8 cellular contexts compared by ENCODE assay signal in the genomic region with DNA sequence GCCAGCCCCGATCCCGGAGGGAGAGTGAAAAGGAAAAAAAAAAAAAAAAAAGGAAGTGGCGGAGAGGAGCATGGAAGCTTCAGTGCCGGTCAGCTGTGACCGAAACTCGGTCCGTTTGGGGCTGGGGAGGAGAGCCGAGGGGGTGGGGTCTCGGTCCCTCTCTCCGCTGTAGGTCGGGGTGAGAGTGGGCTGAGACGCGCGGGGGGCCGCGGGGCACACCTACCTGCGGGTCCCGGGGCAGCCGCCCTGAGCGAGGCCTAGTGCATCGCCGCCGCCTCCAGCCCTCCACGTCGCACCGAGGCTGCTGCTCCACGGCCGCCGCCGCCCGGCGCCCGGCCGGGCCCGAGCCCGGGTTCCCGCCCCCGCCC. TPM values are rescaled to one million over a fixed set of nuclear protein-coding genes. Genes with fewer than 3 reads are reported as not detected.
DNase-seq lines count a peak whose midpoint lies in the region; ATAC-seq, FAIRE-seq and TF ChIP-seq lines count a peak whose summit lies in the region.

No MANE protein-coding gene starts in this region.

- H3K36me3 ChIP-seq in ACC112 (ENCODE audit: insufficient read depth, low read length) (no peaks in the 10 kb centered on the region), brain microvascular endothelial cell (replicated peaks) (no peaks in the 10 kb centered on the region), kidney (ENCODE audit: control insufficient read depth in 1 of 2, insufficient read depth in 2 of 2, low read length in 2 of 2) (no peaks in the 10 kb centered on the region)

- TF ChIP-seq CTCF in GM12865 (IDR thresholded peaks at IDR 0.05; ENCODE audit: insufficient read depth, low read depth, low read length, missing control alignments): no peak
- TF ChIP-seq CTCF in brain microvascular endothelial cell (IDR thresholded peaks at IDR 0.05; ENCODE audit: low read depth, low read length, missing control alignments): no peak
- TF ChIP-seq CTCF in kidney (IDR thresholded peaks at IDR 0.05; ENCODE audit: borderline replicate concordance, extremely low read depth, insufficient read depth): no peak

- H3K27ac ChIP-seq in ACC112 (ENCODE audit: low read depth, low read length) (peak overlapping the region; percentile 74), brain microvascular endothelial cell (peak overlapping the region; percentile 86), kidney (ENCODE audit: low read depth in 2 of 2, low read length in 2 of 2) (peak overlapping the region; percentile 90 to 97)

- intact Hi-C loops in kidney (cut with DNase I): no loop called here

- peaks cover 26% of the 10 kb centered on the region for H3K4me1 ChIP-seq in ACC112 (ENCODE audit: control insufficient read depth, insufficient read depth, low read length, unreplicated experiment)
- H3K4me1 ChIP-seq in kidney (ENCODE audit: control insufficient read depth in 1 of 2, insufficient read depth in 1 of 2, low read depth in 1 of 2, low read length in 2 of 2): peaks cover 6 to 11% of the 10 kb centered on the region in 2 donors

- in situ Hi-C loops in brain microvascular endothelial cell (cut with HindIII; ENCODE audit: low pct_ligation_motif_present, low sequenced_read_pairs): no loop called here

- H3K27me3 ChIP-seq in ACC112 (ENCODE audit: insufficient read depth, low read length): no peaks in the 10 kb centered on the region
- no peaks in the 10 kb centered on the region for H3K27me3 ChIP-seq in brain microvascular endothelial cell (replicated peaks)

- H3K9me3 ChIP-seq in kidney (ENCODE audit: control insufficient read depth in 1 of 2, low read length in 2 of 2): no peaks in the 10 kb centered on the region

- ATAC-seq in HG02938 (IDR thresholded peaks at IDR 0.05; ENCODE audit: unreplicated experiment): peak; percentile 43

- DNase-seq in GM12865 (ENCODE audit: low read depth) (peak; percentile 62), OCI-M1 (lab: John Stamatoyannopoulos, UW) (peak; percentile 56), brain microvascular endothelial cell (peak; percentile 6), kidney (peak; percentile 87), frontal cortex (ENCODE audit: low spot score in 2 of 2) (no peak)
- DNase-seq in stimulated activated CD4-positive, alpha-beta T cell treated with anti-CD3 and anti-CD28 coated beads, TNF-alpha, amount 100 ng/mL, for 4 hours (ENCODE audit: low read depth in 3 of 3): peak; percentile 7 to 36 (median 13)

- H2AFZ ChIP-seq in ACC112 (ENCODE audit: low read length, unreplicated experiment): peak overlapping the region; percentile 100

- peak overlapping the region; percentile 88 to 98 for H3K9ac ChIP-seq in kidney (ENCODE audit: low read length in 2 of 2)

- H3K79me2 ChIP-seq in ACC112 (ENCODE audit: control insufficient read depth, insufficient read depth, low read length, unreplicated experiment): peaks cover 54% of the 10 kb centered on the region

- H3K4me3 ChIP-seq in ACC112 (ENCODE audit: low read depth, low read length) (peak overlapping the region; percentile 95), GM12865 (ENCODE audit: low read depth, low read length) (peak overlapping the region; percentile 94), brain microvascular endothelial cell (ENCODE audit: low read depth, low read length) (peak overlapping the region; percentile 74), kidney (ENCODE audit: low read length in 2 of 2) (peak overlapping the region; percentile 80 to 85)

- FAIRE-seq in kidney (lab: Jason Lieb, UNC) (no peak), frontal cortex (lab: Jason Lieb, UNC) (no peak)

RNA-seq across cellular contexts. Expression of a gene that starts 0.5 kb away (rescaled TPM):
- 25.0 TPM for total RNA-seq in kidney
- polyA plus RNA-seq in kidney (ENCODE audit: insufficient read depth, low read depth, low replicate concordance): 17.4 TPM
- total RNA-seq in frontal cortex: 38.7 TPM

Comparison
In these comparisons a context has a peak if more than half of its experiments do, and no peak if none do; other contexts are left out.
1. DNase-seq: peak in GM12865 (single experiment), OCI-M1 (single experiment), brain microvascular endothelial cell (single experiment), kidney (single experiment) and stimulated activated CD4-positive, alpha-beta T cell treated with anti-CD3 and anti-CD28 coated beads, TNF-alpha, amount 100 ng/mL, for 4 hours (3 of 3); none in frontal cortex (0 of 2).
2. Peak in every context shown above with its lines, with median percentiles within 50 percentile points of each other: H3K27ac ChIP-seq and H3K4me3 ChIP-seq.